In the genomic region with DNA sequence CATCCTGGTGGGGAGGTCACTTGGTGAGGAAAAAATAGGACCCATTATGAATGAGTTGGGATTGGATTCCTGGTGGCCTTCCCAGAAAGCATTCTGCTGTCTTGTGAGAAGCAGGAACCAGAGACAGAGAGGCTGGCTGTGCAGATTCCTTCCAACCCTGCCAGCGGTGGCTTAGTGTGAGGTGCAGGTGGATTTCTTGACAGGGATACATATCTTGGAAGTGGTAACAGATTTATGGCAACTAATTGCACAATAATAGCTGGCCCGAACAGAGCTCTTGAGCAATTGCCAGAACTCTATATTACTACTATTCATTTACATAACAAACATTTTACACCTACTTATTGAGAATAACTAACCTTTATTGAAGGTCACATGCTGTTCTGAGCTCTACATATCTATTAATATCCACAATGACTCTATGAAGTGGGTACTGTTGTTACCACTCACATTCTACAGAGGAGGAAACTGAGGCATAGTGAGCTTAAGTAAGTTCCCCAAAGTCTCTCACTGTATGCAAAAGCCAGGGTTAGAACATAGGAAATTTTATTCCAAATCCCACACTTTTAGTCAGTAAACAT, we compare ENCODE assay signal across 24 cellular contexts.
A peak's percentile ranks its signal among the peaks of the same experiment; 100 is the strongest.
DNase-seq lines count a peak whose midpoint lies in the region; ATAC-seq, FAIRE-seq and TF ChIP-seq lines count a peak whose summit lies in the region.
"Had no signal": no experiment of that assay in that cellular context is flagged by ENCODE, and none has a peak within 500 bp of the region (broad histone marks: within the 10 kb centered on the region; RNA-seq: fewer than 3 reads in every experiment).

No MANE protein-coding gene starts in this region.

- H2BK15ac ChIP-seq in IMR-90 (ENCODE audit: low read depth, low read length) = no peak overlapping the region

- POLR2A ChIA-PET in IMR-90 (lab: Charles Lee; ENCODE audit: unreplicated experiment) (no interaction called here), HepG2 (lab: Yijun Ruan, JAX) (no interaction called here), SK-N-SH (lab: Yijun Ruan, JAX) (no interaction called here)

- H3K18ac ChIP-seq in IMR-90 (ENCODE audit: low read depth, low read length) = no peak overlapping the region

- H3K27me3 ChIP-seq in IMR-90 (ENCODE audit: control insufficient read depth, insufficient read depth, low read length) (no peaks in the 10 kb centered on the region; the same call in 1 of the 2 replicates), HepG2 (ENCODE audit: control insufficient read depth in 1 of 2, insufficient read depth in 2 of 2, low read length in 2 of 2) (no peaks in the 10 kb centered on the region), SK-N-SH (ENCODE audit: insufficient read depth) (no peaks in the 10 kb centered on the region; the same call in 1 of the 2 replicates)
- H3K27me3 ChIP-seq: ascending aorta; BLaER1 treated with 17β-estradiol and CSF1 and Interleukin-3, amounts not matched to agents 10 nM and 100 nM; heart left ventricle; SJSA1; uterus had no signal

- no CpG with 5 or more reads among the region's 2 CpGs for WGBS in IMR-90 (ENCODE audit: extremely low coverage in 2 of 2, insufficient read length in 1 of 2), 2 experiments
- WGBS in HepG2 (ENCODE audit: low lambda C conversion rate) = 28% methylated on average over 2 of the region's 2 CpGs
- 60% methylated on average over 2 of the region's 2 CpGs for WGBS in SK-N-SH (ENCODE audit: low lambda C conversion rate)

- ATAC-seq in IMR-90 (ENCODE audit: low read depth) (no peak), HepG2 (no peak), GM19351 (IDR thresholded peaks at IDR 0.05; ENCODE audit: unreplicated experiment) (no peak), GM21526 (IDR thresholded peaks at IDR 0.05; ENCODE audit: low FRiP score, unreplicated experiment) (no peak), left colon (no peak)
- ATAC-seq: left lobe of liver, T-helper 17 cell had no signal

- H3K14ac ChIP-seq in IMR-90 (replicated peaks; ENCODE audit: low read depth, low read length) = no peak overlapping the region

- H3K79me1 ChIP-seq in IMR-90 (ENCODE audit: low read depth in 1 of 2, low read length in 2 of 2) = no peaks in the 10 kb centered on the region

- DNase-seq in IMR-90 = no peak
- DNase-seq in NCI-H2081 treated with DMSO at 0.1 percent for 48 hours (lab: John Stamatoyannopoulos, UW) = peak; percentile 84
- peak; percentile 41 for DNase-seq in epithelial cell of prostate (ENCODE audit: low read depth, low spot score)
- DNase-seq in HepG2 (ENCODE audit: low spot score) = no peak
- no peak for DNase-seq in left colon
- no peak for DNase-seq in SK-N-SH
- DNase-seq: activated CD4-positive, alpha-beta T cell treated with anti-CD3 and anti-CD28 coated beads for 48 hours; cerebellar nuclear complex; effector CD4-positive, alpha-beta T cell; KG1; NCI-H1436; NCI-H2171 treated with DMSO at 0.1 percent for 48 hours; NCI-H82; substantia nigra; T-helper 17 cell; uterus had no signal

- H3K23ac ChIP-seq in IMR-90 (ENCODE audit: low read depth, low read length) = no peak overlapping the region

- no peak overlapping the region for H4K91ac ChIP-seq in IMR-90 (ENCODE audit: insufficient read depth, low read depth, low read length)

- TF ChIP-seq EP300 in HepG2 (IDR thresholded peaks at IDR 0.05; ENCODE audit: low read depth in 2 of 2, low read length in 2 of 2) = no peak
- no peak for TF ChIP-seq EP300 in HepG2 (CRISPR knock-in tag; IDR thresholded peaks at IDR 0.05; ENCODE audit: borderline replicate concordance)
- TF ChIP-seq EP300 in SK-N-SH (IDR thresholded peaks at IDR 0.05; ENCODE audit: borderline replicate concordance in 1 of 2, low read depth in 1 of 2, low read length in 1 of 2) = no peak

- H3K9ac ChIP-seq in IMR-90 (ENCODE audit: low read depth, low read length) (no peak overlapping the region), HepG2 (ENCODE audit: insufficient read depth, low read depth, low read length) (no peak overlapping the region), SK-N-SH (no peak overlapping the region)
- H3K9ac ChIP-seq: BLaER1 treated with 17β-estradiol and CSF1 and Interleukin-3, amounts not matched to agents 10 nM and 100 nM had no signal

- no peak overlapping the region for H3K56ac ChIP-seq in IMR-90 (ENCODE audit: extremely low read depth, insufficient read depth, low read length)

- TF ChIP-seq CTCF in IMR-90 (conservative IDR thresholded peaks at IDR 0.05; ENCODE audit: low read depth, low read length) (no peak), HepG2 (CRISPR knock-in tag; IDR thresholded peaks at IDR 0.05) (no peak), SK-N-SH (IDR thresholded peaks at IDR 0.05) (no peak)

- H2BK20ac ChIP-seq in IMR-90 (ENCODE audit: low read depth, low read length) = no peak overlapping the region

- no peak overlapping the region for H3K27ac ChIP-seq in IMR-90 (ENCODE audit: insufficient read depth, low read length)
- no peak overlapping the region for H3K27ac ChIP-seq in epithelial cell of prostate
- no peak overlapping the region for H3K27ac ChIP-seq in HepG2 (ENCODE audit: extremely low read length, insufficient read depth, low read length)
- H3K27ac ChIP-seq in SK-N-SH (ENCODE audit: low read depth in 2 of 2, low read length in 1 of 2) = no peak overlapping the region
- H3K27ac ChIP-seq: ascending aorta; BLaER1 treated with 17β-estradiol and CSF1 and Interleukin-3, amounts not matched to agents 10 nM and 100 nM; SJSA1; uterus had no signal

- no peaks in the 10 kb centered on the region for H3K79me2 ChIP-seq in HepG2 (ENCODE audit: insufficient read depth, low read length)
- no peaks in the 10 kb centered on the region for H3K79me2 ChIP-seq in SK-N-SH (ENCODE audit: insufficient read depth)

- H3K4me1 ChIP-seq in IMR-90 (ENCODE audit: control insufficient read depth, insufficient read depth, low read length) (peaks cover 3% of the 10 kb centered on the region; the same call in 1 of the 2 replicates), HepG2 (ENCODE audit: insufficient read depth, low read length) (no peaks in the 10 kb centered on the region), SK-N-SH (ENCODE audit: control insufficient read depth in 1 of 2, insufficient read depth in 2 of 2, low read depth in 1 of 2, low read length in 1 of 2) (no peaks in the 10 kb centered on the region)
- H3K4me1 ChIP-seq: BLaER1 treated with 17β-estradiol and CSF1 and Interleukin-3, amounts not matched to agents 10 nM and 100 nM; uterus had no signal

- intact Hi-C loops in IMR-90 (cut with micrococcal nuclease) = no loop called here
- intact Hi-C loops in HepG2 (cut with micrococcal nuclease; ENCODE audit: unreplicated experiment) = no loop called here
- intact Hi-C loops in left colon (cut with DNase I, micrococcal nuclease) = no loop called here

- H3K4ac ChIP-seq in IMR-90 (ENCODE audit: low read depth, low read length) = no peak overlapping the region

- H4K5ac ChIP-seq in IMR-90 (ENCODE audit: low read depth, low read length) = no peak overlapping the region

- no peaks in the 10 kb centered on the region for H3K36me3 ChIP-seq in IMR-90 (ENCODE audit: control insufficient read depth, insufficient read depth, low read length)
- no peaks in the 10 kb centered on the region for H3K36me3 ChIP-seq in HepG2 (replicated peaks in 1 of 2; ENCODE audit: control insufficient read depth in 1 of 2, insufficient read depth in 2 of 2, low read length in 2 of 2)
- H3K36me3 ChIP-seq in SK-N-SH (replicated peaks in 1 of 2; ENCODE audit: control insufficient read depth in 1 of 2, insufficient read depth in 2 of 2, low read length in 1 of 2) = no peaks in the 10 kb centered on the region
- H3K36me3 ChIP-seq: ascending aorta; BLaER1 treated with 17β-estradiol and CSF1 and Interleukin-3, amounts not matched to agents 10 nM and 100 nM; heart left ventricle; SJSA1; uterus had no signal

- no TSS peak for BruUV-seq in IMR-90 (replicated peaks; lab: Mats Ljungman, UMichigan)
- no TSS peak for BruUV-seq in HepG2 (replicated peaks; lab: Mats Ljungman, UMichigan)

- in situ Hi-C loops in IMR-90 (cut with MboI; ENCODE audit: low sequenced_read_pairs) = no loop called here
- in situ Hi-C loops in HepG2 (cut with HindIII; ENCODE audit: extremely low pct_ligation_motif_present, low pct_unique_long_range_greater_than_20kb) = no loop called here

- H2BK120ac ChIP-seq in IMR-90 (ENCODE audit: low read depth, low read length) = no peak overlapping the region

- no peak overlapping the region for H3K4me2 ChIP-seq in IMR-90 (ENCODE audit: low read depth, low read length)
- no peak overlapping the region for H3K4me2 ChIP-seq in HepG2 (ENCODE audit: low read depth, low read length)
- H3K4me2 ChIP-seq in SK-N-SH = no peak overlapping the region
- H3K4me2 ChIP-seq: BLaER1 treated with 17β-estradiol and CSF1 and Interleukin-3, amounts not matched to agents 10 nM and 100 nM had no signal

- no peak overlapping the region for H2AK5ac ChIP-seq in IMR-90 (ENCODE audit: low read depth, low read length)

- no peak overlapping the region for H4K8ac ChIP-seq in IMR-90 (ENCODE audit: low read depth in 2 of 2, low read length in 2 of 2)

- H3K4me3 ChIP-seq in IMR-90 (ENCODE audit: insufficient read depth, low read depth, low read length) = no peak overlapping the region
- H3K4me3 ChIP-seq in HepG2 (replicated peaks in 1 of 3; ENCODE audit: insufficient read depth in 1 of 3, low read depth in 2 of 3, low read length in 3 of 3) = no peak overlapping the region
- H3K4me3 ChIP-seq in SK-N-SH (ENCODE audit: low read depth in 2 of 2, low read length in 1 of 2) = no peak overlapping the region
- H3K4me3 ChIP-seq: ascending aorta; BLaER1 treated with 17β-estradiol and CSF1 and Interleukin-3, amounts not matched to agents 10 nM and 100 nM; heart left ventricle; SJSA1; uterus had no signal

- no peaks in the 10 kb centered on the region; the same call in 1 of the 2 replicates for H3K9me1 ChIP-seq in IMR-90 (ENCODE audit: insufficient read depth, low read length)

- no peaks in the 10 kb centered on the region for H4K20me1 ChIP-seq in IMR-90 (ENCODE audit: insufficient read depth, low read length)
- no peaks in the 10 kb centered on the region for H4K20me1 ChIP-seq in HepG2 (ENCODE audit: insufficient read depth, low read length)
- H4K20me1 ChIP-seq in SK-N-SH (ENCODE audit: insufficient read depth) = no peaks in the 10 kb centered on the region
- H4K20me1 ChIP-seq: BLaER1 treated with 17β-estradiol and CSF1 and Interleukin-3, amounts not matched to agents 10 nM and 100 nM had no signal

- CTCF ChIA-PET in IMR-90 (lab: Yijun Ruan, JAX) (no interaction called here), HepG2 (lab: Yijun Ruan, JAX; ENCODE audit: low intra/inter-chr PET ratio, low total read pairs) (no interaction called here), SK-N-SH (lab: Yijun Ruan, JAX) (no interaction called here)

- dilution Hi-C loops in IMR-90 (cut with HindIII; ENCODE audit: low sequenced_read_pairs, unreplicated experiment) = no loop called here

- no peak overlapping the region for H2AK9ac ChIP-seq in IMR-90 (replicated peaks; ENCODE audit: low read depth, low read length, poor library complexity)

- TF ChIP-seq POLR2A in IMR-90 (IDR thresholded peaks at IDR 0.05; ENCODE audit: low read depth, low read length) = no peak
- no peak for TF ChIP-seq POLR2A in HepG2 (IDR thresholded peaks at IDR 0.05; ENCODE audit: insufficient read depth in 1 of 2, low read depth in 2 of 2, low read length in 2 of 2)

- no peak overlapping the region for H2BK5ac ChIP-seq in IMR-90 (ENCODE audit: low read depth, low read length, poor library complexity, severe bottlenecking)

- H3K9me3 ChIP-seq in IMR-90 (ENCODE audit: control insufficient read depth, insufficient read depth, low read length) (no peaks in the 10 kb centered on the region), HepG2 (ENCODE audit: low read length) (no peaks in the 10 kb centered on the region), SK-N-SH (no peaks in the 10 kb centered on the region)
- H3K9me3 ChIP-seq: ascending aorta; BLaER1 treated with 17β-estradiol and CSF1 and Interleukin-3, amounts not matched to agents 10 nM and 100 nM; heart left ventricle; SJSA1; uterus had no signal

- no peak for FAIRE-seq in HepG2 (lab: Jason Lieb, UNC)
- FAIRE-seq: GM12892 had no signal

- H2AFZ ChIP-seq in IMR-90 (replicated peaks; ENCODE audit: low read length, poor library complexity) (no peak overlapping the region), HepG2 (ENCODE audit: low read length) (no peak overlapping the region), SK-N-SH (ENCODE audit: low read depth) (no peak overlapping the region)

- TF ChIP-seq RAD21 in IMR-90 (IDR thresholded peaks at IDR 0.05; ENCODE audit: low read length) (no peak), HepG2 (CRISPR knock-in tag; IDR thresholded peaks at IDR 0.05) (no peak), SK-N-SH (IDR thresholded peaks at IDR 0.05; ENCODE audit: low read length) (no peak)

- H3K9me2 ChIP-seq in SK-N-SH = no peaks in the 10 kb centered on the region

- no peaks in the 10 kb centered on the region for H3F3A ChIP-seq in SK-N-SH (replicated peaks; ENCODE audit: insufficient read depth)

Comparison
In these comparisons a context has a peak if more than half of its experiments do, and no peak if none do; other contexts are left out.
1. DNase-seq: peak in NCI-H2081 treated with DMSO at 0.1 percent for 48 hours (single experiment) and epithelial cell of prostate (single experiment); none in IMR-90 (single experiment), HepG2 (single experiment), left colon (0 of 2) and SK-N-SH (single experiment).